ENCODE assay signal across 1 cellular context in genomic region chr2:53913721-53914120, GRCh38.
TF ChIP-seq lines count a peak whose summit lies in the region.

No MANE protein-coding gene starts in this region.

TF ChIP-seq in WTC11, 78 proteins besides CTCF, POLR2A, EP300 and RAD21 (continued from another document):
- TF ChIP-seq AR (CRISPR knock-in tag; IDR thresholded peaks at IDR 0.05): no peak
- no peak for TF ChIP-seq E2F1 (CRISPR knock-in tag; IDR thresholded peaks at IDR 0.05)
- TF ChIP-seq GTF2I (CRISPR knock-in tag; conservative IDR thresholded peaks at IDR 0.05): no peak
- TF ChIP-seq ZNF532 (CRISPR knock-in tag; IDR thresholded peaks at IDR 0.05; ENCODE audit: borderline replicate concordance): no peak
- no peak for TF ChIP-seq TEAD1 (CRISPR knock-in tag; IDR thresholded peaks at IDR 0.05)
- TF ChIP-seq IRF2 (CRISPR knock-in tag; IDR thresholded peaks at IDR 0.05; ENCODE audit: borderline replicate concordance, low read depth): no peak
- TF ChIP-seq CREB1 (CRISPR knock-in tag; IDR thresholded peaks at IDR 0.05): no peak
